1 cellular context compared by ENCODE assay signal in genomic region chr18:42854558-42854957, GRCh38.
TF ChIP-seq lines count a peak whose summit lies in the region.

No MANE protein-coding gene starts in this region.

TF ChIP-seq in WTC11, 78 proteins besides CTCF, POLR2A, EP300 and RAD21 (continued from another document):
- TF ChIP-seq ZNF532 (CRISPR knock-in tag; IDR thresholded peaks at IDR 0.05; ENCODE audit: borderline replicate concordance), result no peak
TF ChIP-seq in WTC11: peak in this region for 0.
